Comparison of ENCODE assay signal across 19 cellular contexts in genomic region chr12:102564026-102564425, GRCh38.
DNase-seq lines count a peak whose midpoint lies in the region; ATAC-seq and TF ChIP-seq lines count a peak whose summit lies in the region.
"Had no signal": no experiment of that assay in that cellular context is flagged by ENCODE, and none has a peak within 500 bp of the region (broad histone marks: within the 10 kb centered on the region; RNA-seq: fewer than 3 reads in every experiment).

No MANE protein-coding gene starts in this region.

- no peaks in the 10 kb centered on the region for H3K27me3 Mint-ChIP-seq in natural killer cell (ENCODE audit: low read depth in 2 of 2)

- ATAC-seq in GM21723 (IDR thresholded peaks at IDR 0.05; ENCODE audit: unreplicated experiment) (no peak), natural killer cell (no peak)

- peak overlapping the region; percentile 72 for H3K4me2 ChIP-seq in PC-9
- H3K4me2 ChIP-seq in smooth muscle cell = no peak overlapping the region

- H3K9me2 ChIP-seq in PC-9 (ENCODE audit: insufficient read depth) = no peaks in the 10 kb centered on the region

- H3K36me3 ChIP-seq in PC-9 (ENCODE audit: low read depth) (peaks cover 4% of the 10 kb centered on the region; the same call in 1 of the 2 replicates), smooth muscle cell (ENCODE audit: low read depth) (no peaks in the 10 kb centered on the region)
- H3K36me3 ChIP-seq: HAP-1 had no signal

- CTCF ChIA-PET in PC-9 (lab: Charles Lee) = interaction anchor here (0.6 kb wide), 1 partner anchor 79 kb away, joined by 5 read pairs; no protein-coding TSS in a partner anchor

- H3K27ac ChIP-seq in PC-9 = peak overlapping the region; percentile 96
- peak overlapping the region; percentile 71 for H3K27ac ChIP-seq in smooth muscle cell (ENCODE audit: low read depth)

- H3K27ac Mint-ChIP-seq in natural killer cell = no peak overlapping the region
- H3K27ac Mint-ChIP-seq: CD14-positive monocyte had no signal

- DNase-seq in DMS53 treated with DMSO at 0.1 percent for 48 hours (lab: John Stamatoyannopoulos, UW; ENCODE audit: unreplicated experiment) (peak; percentile 20), PC-9 (peak; percentile 79 to 96), kidney tubule cell (ENCODE audit: low spot score) (peak; percentile 41), smooth muscle cell (lab: John Stamatoyannopoulos, UW; ENCODE audit: unreplicated experiment) (no peak), NCI-H748 (lab: John Stamatoyannopoulos, UW; ENCODE audit: unreplicated experiment) (no peak), natural killer cell (no peak), medulla oblongata (ENCODE audit: extremely low spot score) (no peak)
- DNase-seq: COR-L47; MV-4-11; NCI-H1417 treated with DMSO at 0.1 percent for 48 hours; NCI-H1930; NCI-H2171; NCI-H446; NCI-H69; NK-92 treated with Interleukin-12 subunit alpha and Interleukin-12 subunit beta, amount 100 ng/mL, for 24 hours; OCI-M1 had no signal

- no peaks in the 10 kb centered on the region for H3K36me3 Mint-ChIP-seq in natural killer cell
- H3K36me3 Mint-ChIP-seq: CD14-positive monocyte had no signal

- H3K9me3 Mint-ChIP-seq in natural killer cell = peaks cover 0 to 6% of the 10 kb centered on the region in 2 donors

- H3K4me1 Mint-ChIP-seq in natural killer cell = no peaks in the 10 kb centered on the region
- H3K4me1 Mint-ChIP-seq: CD14-positive monocyte had no signal

- H3K4me1 ChIP-seq in PC-9 (replicated peaks; ENCODE audit: insufficient read depth) = peaks cover 73% of the 10 kb centered on the region
- peaks cover 9% of the 10 kb centered on the region for H3K4me1 ChIP-seq in smooth muscle cell (ENCODE audit: low read depth)
- H3K4me1 ChIP-seq: HAP-1 had no signal

- no peak overlapping the region for H3K4me3 Mint-ChIP-seq in natural killer cell
- H3K4me3 Mint-ChIP-seq: CD14-positive monocyte had no signal

- H3K79me2 ChIP-seq in PC-9 (ENCODE audit: low read depth) (no peaks in the 10 kb centered on the region), smooth muscle cell (ENCODE audit: low read depth) (no peaks in the 10 kb centered on the region)

- intact Hi-C loops in PC-9 (cut with micrococcal nuclease; ENCODE audit: unreplicated experiment) = loop anchor here (10.0 kb wide), 2 partner anchors 439 to 669 kb away; partner anchors contain the start of genes NUP37 and PARPBP
- intact Hi-C loops in natural killer cell (cut with micrococcal nuclease) = no loop called here

- 76% methylated on average over 4 of the region's 4 CpGs for WGBS in smooth muscle cell (ENCODE audit: low lambda C conversion rate)

- H3F3A ChIP-seq in PC-9 (ENCODE audit: insufficient read depth, low read depth) (peaks cover 58% of the 10 kb centered on the region), smooth muscle cell (ENCODE audit: low read depth) (peaks cover 12% of the 10 kb centered on the region)

- H3K9me3 ChIP-seq in PC-9 (ENCODE audit: insufficient read depth, low read depth) (no peaks in the 10 kb centered on the region; the same call in 1 of the 2 replicates), smooth muscle cell (replicated peaks; ENCODE audit: low read depth) (no peaks in the 10 kb centered on the region)
- H3K9me3 ChIP-seq: HAP-1 had no signal

- no peak overlapping the region for H2AFZ ChIP-seq in PC-9
- H2AFZ ChIP-seq in smooth muscle cell (ENCODE audit: low read depth) = no peak overlapping the region

- no peak for TF ChIP-seq CTCF in PC-9 (conservative IDR thresholded peaks at IDR 0.05)
- TF ChIP-seq CTCF in smooth muscle cell (IDR thresholded peaks at IDR 0.05; ENCODE audit: borderline replicate concordance, insufficient read depth, poor library complexity, severe bottlenecking) = no peak
- TF ChIP-seq CTCF in natural killer cell (IDR thresholded peaks at IDR 0.05) = no peak

- BruUV-seq in PC-9 (replicated peaks; lab: Mats Ljungman, UMichigan) = no TSS peak

- H3K27me3 ChIP-seq in PC-9 (ENCODE audit: insufficient read depth, low read depth) (no peaks in the 10 kb centered on the region), smooth muscle cell (ENCODE audit: low read depth) (no peaks in the 10 kb centered on the region)

- H3K9ac ChIP-seq in smooth muscle cell (ENCODE audit: low read depth) = no peak overlapping the region

- POLR2A ChIA-PET in PC-9 (lab: Charles Lee; ENCODE audit: unreplicated experiment) = no interaction called here

- H3K4me3 ChIP-seq in PC-9 = peak overlapping the region; percentile 23; the same call in 1 of the 2 replicates
- no peak overlapping the region for H3K4me3 ChIP-seq in smooth muscle cell
- H3K4me3 ChIP-seq: HAP-1 had no signal

- H4K20me1 ChIP-seq in PC-9 (ENCODE audit: insufficient read depth) (no peaks in the 10 kb centered on the region), smooth muscle cell (ENCODE audit: low read depth) (no peaks in the 10 kb centered on the region)

Comparison
In these comparisons a context has a peak if more than half of its experiments do, and no peak if none do; other contexts are left out.
1. DNase-seq: peak in DMS53 treated with DMSO at 0.1 percent for 48 hours (single experiment), PC-9 (2 of 2) and kidney tubule cell (single experiment); none in smooth muscle cell (single experiment), NCI-H748 (single experiment), natural killer cell (single experiment) and medulla oblongata (single experiment).